Comparison of ENCODE assay signal across 14 cellular contexts in genomic region chr3:73580343-73580742, GRCh38. TPM values are rescaled to one million over a fixed set of nuclear protein-coding genes. Genes with fewer than 3 reads are reported as not detected.
DNase-seq lines count a peak whose midpoint lies in the region; ATAC-seq and TF ChIP-seq lines count a peak whose summit lies in the region.
"Had no signal": no experiment of that assay in that cellular context is flagged by ENCODE, and none has a peak within 500 bp of the region (broad histone marks: within the 10 kb centered on the region; RNA-seq: fewer than 3 reads in every experiment).

No MANE protein-coding gene starts in this region.

- H3K36me3 ChIP-seq in Peyer's patch, result no peaks in the 10 kb centered on the region
- H3K36me3 ChIP-seq in right lobe of liver, result no peaks in the 10 kb centered on the region

- H3K9me3 Mint-ChIP-seq in activated T-helper 17 cell treated with anti-CD3 and anti-CD28 coated beads, Interleukin-2, amount 50 U/mL, for 72 hours, result no peaks in the 10 kb centered on the region
- no peaks in the 10 kb centered on the region for H3K9me3 Mint-ChIP-seq in WTC11

- H3K27ac ChIP-seq in Peyer's patch, result no peak overlapping the region
- H3K27ac ChIP-seq in right lobe of liver, result no peak overlapping the region

- H3K27me3 Mint-ChIP-seq in activated T-helper 17 cell treated with anti-CD3 and anti-CD28 coated beads, Interleukin-2, amount 50 U/mL, for 72 hours, result peaks cover 3% of the 10 kb centered on the region
- no peaks in the 10 kb centered on the region for H3K27me3 Mint-ChIP-seq in WTC11 (ENCODE audit: low read depth)

- WGBS in right lobe of liver (ENCODE audit: insufficient coverage, low coverage, low lambda C conversion rate, missing lambda C conversion rate), result 30% methylated on average over 2 of the region's 2 CpGs

- H3K27me3 ChIP-seq in Peyer's patch (no peaks in the 10 kb centered on the region), right lobe of liver (no peaks in the 10 kb centered on the region)

- no peak overlapping the region for H3K4me3 Mint-ChIP-seq in activated T-helper 17 cell treated with anti-CD3 and anti-CD28 coated beads, Interleukin-2, amount 50 U/mL, for 72 hours
- no peak overlapping the region for H3K4me3 Mint-ChIP-seq in WTC11
- H3K4me3 Mint-ChIP-seq: activated T-cell treated with anti-CD3 and anti-CD28 coated beads, Interleukin-2, amount 50 U/mL, for 4 hours; T-helper 17 cell had no signal

- H3K4me1 ChIP-seq in Peyer's patch, result no peaks in the 10 kb centered on the region
- no peaks in the 10 kb centered on the region for H3K4me1 ChIP-seq in right lobe of liver

- no peaks in the 10 kb centered on the region for H3K4me1 Mint-ChIP-seq in activated T-helper 17 cell treated with anti-CD3 and anti-CD28 coated beads, Interleukin-2, amount 50 U/mL, for 72 hours
- H3K4me1 Mint-ChIP-seq in WTC11, result peaks cover 11% of the 10 kb centered on the region
- H3K4me1 Mint-ChIP-seq: T-helper 17 cell had no signal

- TF ChIP-seq CTCF in Peyer's patch (IDR thresholded peaks at IDR 0.05) (no peak), right lobe of liver (IDR thresholded peaks at IDR 0.05) (no peak), WTC11 (IDR thresholded peaks at IDR 0.05) (no peak)

- DNase-seq in AG20443 (ENCODE audit: low spot score), result peak; percentile 30
- DNase-seq in HCEC 1CT, result peak; percentile 75
- DNase-seq in islet precursor cell, result peak; percentile 66
- no peak for DNase-seq in T-helper 1 cell
- no peak for DNase-seq in Peyer's patch
- DNase-seq in right lobe of liver, result no peak
- DNase-seq in WTC11 (ENCODE audit: low spot score), result no peak
- DNase-seq: activated T-cell treated with anti-CD3 and anti-CD28 coated beads, Interleukin-2, amount 50 U/mL, for 4 hours; cerebellar nuclear complex; KG1; mesendoderm; NCI-H526 treated with DMSO at 0.1 percent for 48 hours; T-helper 17 cell had no signal

- no peak for TF ChIP-seq POLR2A in Peyer's patch (IDR thresholded peaks at IDR 0.05)
- no peak for TF ChIP-seq POLR2A in right lobe of liver (IDR thresholded peaks at IDR 0.05)

- H3K4me3 ChIP-seq in Peyer's patch (no peak overlapping the region), right lobe of liver (no peak overlapping the region)

- CTCF ChIA-PET in WTC11 (lab: Charles Lee), result no interaction called here

- POLR2A ChIA-PET in WTC11 (lab: Charles Lee), result no interaction called here

- no peaks in the 10 kb centered on the region for H3K36me3 Mint-ChIP-seq in activated T-helper 17 cell treated with anti-CD3 and anti-CD28 coated beads, Interleukin-2, amount 50 U/mL, for 72 hours (ENCODE audit: low read depth)
- no peaks in the 10 kb centered on the region for H3K36me3 Mint-ChIP-seq in WTC11

- H3K9me3 ChIP-seq in Peyer's patch (no peaks in the 10 kb centered on the region), right lobe of liver (no peaks in the 10 kb centered on the region)

- intact Hi-C loops in right lobe of liver (cut with DNase I), result no loop called here

- ATAC-seq in activated T-helper 17 cell treated with anti-CD3 and anti-CD28 coated beads, Interleukin-2, amount 50 U/mL, for 72 hours (replicated peaks), result peak; percentile 40
- ATAC-seq in right lobe of liver, result no peak
- no peak for ATAC-seq in WTC11
- ATAC-seq: activated T-cell treated with anti-CD3 and anti-CD28 coated beads, Interleukin-2, amount 50 U/mL, for 4 hours; T-helper 17 cell had no signal

- H3K27ac Mint-ChIP-seq in activated T-helper 17 cell treated with anti-CD3 and anti-CD28 coated beads, Interleukin-2, amount 50 U/mL, for 72 hours, result no peak overlapping the region
- no peak overlapping the region for H3K27ac Mint-ChIP-seq in WTC11
- H3K27ac Mint-ChIP-seq: T-helper 17 cell had no signal

TF ChIP-seq in WTC11, 78 proteins besides CTCF, POLR2A, EP300 and RAD21 (continues in another document):
- no peak for TF ChIP-seq NR2C2 (CRISPR knock-in tag; IDR thresholded peaks at IDR 0.05)
- TF ChIP-seq NFATC4 (CRISPR knock-in tag; IDR thresholded peaks at IDR 0.05), result no peak
- no peak for TF ChIP-seq ZNF138 (CRISPR knock-in tag; conservative IDR thresholded peaks at IDR 0.05)
- no peak for TF ChIP-seq ELF4 (CRISPR knock-in tag; IDR thresholded peaks at IDR 0.05; ENCODE audit: low read depth)
- TF ChIP-seq ZNF671 (CRISPR knock-in tag; IDR thresholded peaks at IDR 0.05), result no peak
- TF ChIP-seq FOXP1 (CRISPR knock-in tag; IDR thresholded peaks at IDR 0.05; ENCODE audit: borderline replicate concordance), result no peak
- TF ChIP-seq E2F4 (CRISPR knock-in tag; IDR thresholded peaks at IDR 0.05; ENCODE audit: borderline replicate concordance, low read depth), result no peak
- TF ChIP-seq ATF3 (CRISPR knock-in tag; conservative IDR thresholded peaks at IDR 0.05), result no peak
- TF ChIP-seq ZNF121 (CRISPR knock-in tag; IDR thresholded peaks at IDR 0.05), result no peak
- no peak for TF ChIP-seq KAT7 (CRISPR knock-in tag; IDR thresholded peaks at IDR 0.05; ENCODE audit: borderline replicate concordance)
- TF ChIP-seq EMX1 (CRISPR knock-in tag; IDR thresholded peaks at IDR 0.05), result no peak
- no peak for TF ChIP-seq ZNF512 (CRISPR knock-in tag; IDR thresholded peaks at IDR 0.05; ENCODE audit: borderline replicate concordance)
- TF ChIP-seq TP53 (CRISPR knock-in tag; IDR thresholded peaks at IDR 0.05), result no peak
- no peak for TF ChIP-seq ATF2 (CRISPR knock-in tag; IDR thresholded peaks at IDR 0.05; ENCODE audit: borderline replicate concordance, low read depth)
- no peak for TF ChIP-seq FOXP4 (CRISPR knock-in tag; IDR thresholded peaks at IDR 0.05)
- TF ChIP-seq SOX15 (CRISPR knock-in tag; IDR thresholded peaks at IDR 0.05), result no peak
- no peak for TF ChIP-seq CDX4 (CRISPR knock-in tag; IDR thresholded peaks at IDR 0.05; ENCODE audit: borderline replicate concordance)

RNA-seq across cellular contexts. Expression of gene PDZRN3, which starts 44.4 kb away (rescaled TPM):
- total RNA-seq in activated T-helper 17 cell treated with anti-CD3 and anti-CD28 coated beads, Interleukin-2, amount 50 U/mL, for 72 hours, result not detected
- total RNA-seq in Peyer's patch (10 to 100 TPM; 13.3 to 81.7 (median 19.7) TPM), right lobe of liver (1 to 10 TPM in 3 of 6 experiments, under 1 TPM in 3; 0.33 to 2.0 (median 1.1) TPM), WTC11 (2021) (7.1 to 9.5 TPM (median 8.8 TPM) in 3 replicates)
- total RNA-seq: T-helper 17 cell had no signal

Comparison
In these comparisons a context has a peak if more than half of its experiments do, and no peak if none do; other contexts are left out.
1. DNase-seq: peak in AG20443 (single experiment), HCEC 1CT (single experiment) and islet precursor cell (single experiment); none in T-helper 1 cell (0 of 5), Peyer's patch (0 of 3), right lobe of liver (0 of 3) and WTC11 (single experiment).